Comparison of ENCODE assay signal across 2 cellular contexts in the genomic region with DNA sequence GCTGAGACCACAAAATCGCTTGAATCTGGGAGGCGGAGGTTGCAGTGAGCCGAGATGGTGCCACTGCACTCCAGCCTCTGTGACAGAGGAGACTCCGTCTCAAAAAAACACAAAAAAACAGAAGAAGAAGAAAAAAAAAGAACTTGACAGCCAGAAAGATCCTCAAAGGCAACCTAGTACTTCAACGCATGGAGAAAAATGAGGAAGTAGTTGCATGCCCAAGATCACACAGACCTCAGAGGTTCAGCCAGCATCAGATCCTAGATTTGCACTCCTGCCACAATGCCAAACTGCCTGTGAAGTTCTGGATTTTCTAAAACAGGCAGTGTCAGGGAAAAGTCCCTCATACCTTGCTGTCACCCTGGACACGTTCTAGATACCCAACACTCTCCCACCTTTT.
TF ChIP-seq lines count a peak whose summit lies in the region.

No MANE protein-coding gene starts in this region.

TF ChIP-seq in HepG2, 621 proteins besides CTCF, POLR2A, EP300 and RAD21:
- TF ChIP-seq BRD4 (CRISPR knock-in tag; IDR thresholded peaks at IDR 0.05) (no peak), ZNF784 (CRISPR knock-in tag; IDR thresholded peaks at IDR 0.05; ENCODE audit: borderline replicate concordance) (no peak), ZNF672 (CRISPR knock-in tag; IDR thresholded peaks at IDR 0.05) (no peak), ZNF556 (CRISPR knock-in tag; IDR thresholded peaks at IDR 0.05; ENCODE audit: borderline replicate concordance) (no peak), ZNF629 (CRISPR knock-in tag; conservative IDR thresholded peaks at IDR 0.05) (no peak), TIGD3 (CRISPR knock-in tag; IDR thresholded peaks at IDR 0.05; ENCODE audit: borderline replicate concordance) (no peak)
- TF ChIP-seq, protein P1, sequence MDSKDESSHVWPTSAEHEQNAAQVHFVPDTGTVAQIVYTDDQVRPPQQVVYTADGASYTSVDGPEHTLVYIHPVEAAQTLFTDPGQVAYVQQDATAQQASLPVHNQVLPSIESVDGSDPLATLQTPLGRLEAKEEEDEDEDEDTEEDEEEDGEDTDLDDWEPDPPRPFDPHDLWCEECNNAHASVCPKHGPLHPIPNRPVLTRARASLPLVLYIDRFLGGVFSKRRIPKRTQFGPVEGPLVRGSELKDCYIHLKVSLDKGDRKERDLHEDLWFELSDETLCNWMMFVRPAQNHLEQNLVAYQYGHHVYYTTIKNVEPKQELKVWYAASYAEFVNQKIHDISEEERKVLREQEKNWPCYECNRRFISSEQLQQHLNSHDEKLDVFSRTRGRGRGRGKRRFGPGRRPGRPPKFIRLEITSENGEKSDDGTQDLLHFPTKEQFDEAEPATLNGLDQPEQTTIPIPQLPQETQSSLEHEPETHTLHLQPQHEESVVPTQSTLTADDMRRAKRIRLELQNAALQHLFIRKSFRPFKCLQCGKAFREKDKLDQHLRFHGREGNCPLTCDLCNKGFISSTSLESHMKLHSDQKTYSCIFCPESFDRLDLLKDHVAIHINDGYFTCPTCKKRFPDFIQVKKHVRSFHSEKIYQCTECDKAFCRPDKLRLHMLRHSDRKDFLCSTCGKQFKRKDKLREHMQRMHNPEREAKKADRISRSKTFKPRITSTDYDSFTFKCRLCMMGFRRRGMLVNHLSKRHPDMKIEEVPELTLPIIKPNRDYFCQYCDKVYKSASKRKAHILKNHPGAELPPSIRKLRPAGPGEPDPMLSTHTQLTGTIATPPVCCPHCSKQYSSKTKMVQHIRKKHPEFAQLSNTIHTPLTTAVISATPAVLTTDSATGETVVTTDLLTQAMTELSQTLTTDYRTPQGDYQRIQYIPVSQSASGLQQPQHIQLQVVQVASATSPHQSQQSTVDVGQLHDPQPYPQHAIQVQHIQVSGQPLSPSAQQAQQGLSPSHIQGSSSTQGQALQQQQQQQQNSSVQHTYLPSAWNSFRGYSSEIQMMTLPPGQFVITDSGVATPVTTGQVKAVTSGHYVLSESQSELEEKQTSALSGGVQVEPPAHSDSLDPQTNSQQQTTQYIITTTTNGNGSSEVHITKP (CRISPR knock-in tag; IDR thresholded peaks at IDR 0.05; ENCODE audit: low read depth): no peak

TF ChIP-seq in endothelial cell of umbilical vein, 7 proteins besides CTCF, POLR2A, EP300 and RAD21:
- no peak for TF ChIP-seq FOS (IDR thresholded peaks at IDR 0.05; ENCODE audit: borderline replicate concordance, insufficient read depth, low read length)
- TF ChIP-seq MYC (IDR thresholded peaks at IDR 0.05; ENCODE audit: low read depth, low read length): no peak
- TF ChIP-seq, protein P2, sequence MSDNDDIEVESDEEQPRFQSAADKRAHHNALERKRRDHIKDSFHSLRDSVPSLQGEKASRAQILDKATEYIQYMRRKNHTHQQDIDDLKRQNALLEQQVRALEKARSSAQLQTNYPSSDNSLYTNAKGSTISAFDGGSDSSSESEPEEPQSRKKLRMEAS (IDR thresholded peaks at IDR 0.05; ENCODE audit: insufficient read depth, insufficient read length): no peak
- no peak for TF ChIP-seq EZH2 (IDR thresholded peaks at IDR 0.05; ENCODE audit: borderline replicate concordance, low read depth, low read length, severe bottlenecking)
TF ChIP-seq in endothelial cell of umbilical vein: peak in this region for 0.
